Comparison of ENCODE assay signal across 29 cellular contexts in the genomic region with DNA sequence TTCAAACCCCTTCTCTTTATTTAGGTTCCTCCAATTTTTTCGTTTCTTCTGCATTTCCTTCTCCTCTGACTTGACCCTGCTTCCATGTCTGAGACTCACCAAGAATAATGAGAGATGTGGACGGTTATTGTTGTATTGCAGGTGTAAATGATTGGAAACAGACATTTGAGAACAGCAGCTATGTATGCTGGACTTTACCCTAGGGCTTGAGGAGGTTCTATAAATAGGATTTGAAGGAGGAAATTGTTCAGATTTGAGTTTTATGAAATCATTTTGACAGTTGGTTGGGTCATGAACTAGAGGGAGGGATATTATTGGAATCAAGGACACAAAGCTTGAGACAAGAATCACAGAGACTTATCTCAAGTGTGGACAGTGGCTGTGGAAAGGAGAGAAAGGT.
"Had no signal": no experiment of that assay in that cellular context is flagged by ENCODE, and none has a peak within 500 bp of the region (broad histone marks: within the 10 kb centered on the region; RNA-seq: fewer than 3 reads in every experiment).

No MANE protein-coding gene starts in this region.

- H3K27ac Mint-ChIP-seq: naive B cell; nephron; progenitor cell of endocrine pancreas; stimulated activated naive CD8-positive, alpha-beta T cell treated with anti-CD3 and anti-CD28 coated beads, Interleukin-15, amount 100 ng/mL, for 72 hours had no signal

- DNase-seq: dermis blood vessel endothelial cell; effector memory CD4-positive, alpha-beta T cell; erythroblast; esophagus squamous epithelium; foreskin melanocyte; glutamatergic neuron; heart right ventricle; hippocampal formation; left ventricle myocardium superior; lower lobe of right lung; naive B cell; nucleus accumbens; ovary; right lobe of liver; stimulated activated CD4-positive, alpha-beta T cell treated with anti-CD3 and anti-CD28 coated beads, Interleukin-12 subunit alpha, Interleukin-12 subunit beta, amount 100 ng/mL, for 4 hours; stimulated activated CD4-positive, alpha-beta T cell treated with anti-CD3 and anti-CD28 coated beads, Interleukin-1b, Interleukin-23, amount 100 ng/mL, for 48 hours; stimulated activated CD4-positive, alpha-beta T cell treated with anti-CD3 and anti-CD28 coated beads, Interleukin-4, amount 100 ng/mL, for 1 hour; stimulated activated CD8-positive, alpha-beta memory T cell treated with anti-CD3 and anti-CD28 coated beads, Interleukin-4, amount 100 ng/mL, for 48 hours; stimulated activated naive CD4-positive, alpha-beta T cell; stimulated activated naive CD8-positive, alpha-beta T cell treated with anti-CD3 and anti-CD28 coated beads, Interleukin-15, amount 100 ng/mL, for 72 hours; trophoblast cell had no signal

- H3K9me3 ChIP-seq: esophagus squamous epithelium, heart right ventricle, lower lobe of right lung, ovary, right lobe of liver, suprapubic skin, vagina had no signal

- H3K36me3 Mint-ChIP-seq: naive B cell had no signal

- H3K9me3 Mint-ChIP-seq: nephron; stimulated activated naive CD8-positive, alpha-beta T cell treated with anti-CD3 and anti-CD28 coated beads, Interleukin-15, amount 100 ng/mL, for 72 hours had no signal

- ATAC-seq: heart right ventricle; left ventricle myocardium superior; lower lobe of right lung; right lobe of liver; stimulated activated naive CD8-positive, alpha-beta T cell treated with anti-CD3 and anti-CD28 coated beads, Interleukin-15, amount 100 ng/mL, for 72 hours had no signal

- H3K4me3 Mint-ChIP-seq: naive B cell; nephron; stimulated activated naive CD8-positive, alpha-beta T cell treated with anti-CD3 and anti-CD28 coated beads, Interleukin-15, amount 100 ng/mL, for 72 hours had no signal

- H3K4me1 Mint-ChIP-seq: nephron; stimulated activated naive CD8-positive, alpha-beta T cell treated with anti-CD3 and anti-CD28 coated beads, Interleukin-15, amount 100 ng/mL, for 72 hours had no signal

- H3K4me3 ChIP-seq: esophagus squamous epithelium, heart right ventricle, lower lobe of right lung, ovary, right lobe of liver, smooth muscle cell, suprapubic skin, vagina had no signal

- H3K27me3 ChIP-seq: esophagus squamous epithelium, heart right ventricle, ovary, right lobe of liver, suprapubic skin, vagina had no signal

- H3K4me1 ChIP-seq: esophagus squamous epithelium, heart right ventricle, lower lobe of right lung, right lobe of liver, suprapubic skin, vagina had no signal

- H3K27me3 Mint-ChIP-seq: stimulated activated naive CD8-positive, alpha-beta T cell treated with anti-CD3 and anti-CD28 coated beads, Interleukin-15, amount 100 ng/mL, for 72 hours had no signal

- H3K27ac ChIP-seq: esophagus squamous epithelium, heart right ventricle, lower lobe of right lung, ovary, right lobe of liver, suprapubic skin, vagina had no signal

- FAIRE-seq: colon, endometrium, islet of Langerhans had no signal

- H3K36me3 ChIP-seq: esophagus squamous epithelium, heart right ventricle, lower lobe of right lung, ovary, right lobe of liver, suprapubic skin, vagina had no signal
